23 cellular contexts compared by ENCODE assay signal in the genomic region with DNA sequence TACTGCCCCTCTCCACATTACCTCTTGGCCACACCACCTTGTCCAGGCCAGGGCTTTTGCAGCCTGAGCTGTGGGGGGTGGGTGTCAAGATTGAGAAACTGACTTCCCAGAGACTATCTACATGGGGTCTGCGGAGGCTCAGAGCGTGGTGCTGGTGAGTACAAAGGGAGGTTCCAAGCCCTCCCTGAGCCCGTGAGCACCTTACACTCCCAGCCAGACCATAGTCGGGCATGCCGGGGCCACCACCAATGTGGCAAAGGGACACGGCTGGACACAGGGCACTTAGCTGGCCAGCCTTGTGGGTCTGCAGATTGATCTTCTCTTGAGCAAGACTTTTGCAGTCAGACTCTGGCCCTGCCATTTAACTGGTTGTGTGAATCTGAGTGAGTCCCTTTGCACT.
DNase-seq lines count a peak whose midpoint lies in the region; ATAC-seq, FAIRE-seq and TF ChIP-seq lines count a peak whose summit lies in the region.
"Had no signal": no experiment of that assay in that cellular context is flagged by ENCODE, and none has a peak within 500 bp of the region (broad histone marks: within the 10 kb centered on the region; RNA-seq: fewer than 3 reads in every experiment).

No MANE protein-coding gene starts in this region.

- intact Hi-C loops in HepG2 (cut with micrococcal nuclease; ENCODE audit: unreplicated experiment) (no loop called here), spleen (cut with DNase I; ENCODE audit: low total_unique reads) (no loop called here)

- no peak for TF ChIP-seq RAD21 in HepG2 (CRISPR knock-in tag; IDR thresholded peaks at IDR 0.05)

- no peaks in the 10 kb centered on the region for H3K27me3 ChIP-seq in GM23338 (ENCODE audit: insufficient read depth)
- H3K27me3 ChIP-seq in bronchial epithelial cell (ENCODE audit: control insufficient read depth, insufficient read depth, low read length): no peaks in the 10 kb centered on the region
- peaks cover 2 to 45% of the 10 kb centered on the region in 2 experiments; a peak in 3 of 5 replicates for H3K27me3 ChIP-seq in HepG2 (ENCODE audit: control insufficient read depth in 1 of 2, insufficient read depth in 2 of 2, low read length in 2 of 2)
- H3K27me3 ChIP-seq in spleen (replicated peaks in 1 of 7): peaks cover 0 to 10% (median 0%) of the 10 kb centered on the region in 7 donors
- peaks cover 0 to 7% of the 10 kb centered on the region in 2 donors for H3K27me3 ChIP-seq in tibial nerve

- H4K20me1 ChIP-seq in GM23338 (replicated peaks; ENCODE audit: insufficient read depth) (no peaks in the 10 kb centered on the region), HepG2 (ENCODE audit: insufficient read depth, low read length) (no peaks in the 10 kb centered on the region)

- H3K9me3 ChIP-seq in HepG2 (ENCODE audit: low read length): no peaks in the 10 kb centered on the region
- H3K9me3 ChIP-seq in spleen: no peaks in the 10 kb centered on the region
- no peaks in the 10 kb centered on the region for H3K9me3 ChIP-seq in tibial nerve
- H3K9me3 ChIP-seq: A549, Caco-2 had no signal

- no peak for TF ChIP-seq EP300 in HepG2 (IDR thresholded peaks at IDR 0.05; ENCODE audit: low read depth in 2 of 2, low read length in 2 of 2)
- TF ChIP-seq EP300 in HepG2 (CRISPR knock-in tag; IDR thresholded peaks at IDR 0.05; ENCODE audit: borderline replicate concordance): no peak
- TF ChIP-seq EP300 in tibial nerve (IDR thresholded peaks at IDR 0.05): no peak

- no peaks in the 10 kb centered on the region for H3K9me3 Mint-ChIP-seq in GM23338
- H3K9me3 Mint-ChIP-seq: CD8-positive, alpha-beta T cell had no signal

- H3K4me1 ChIP-seq in GM23338 (ENCODE audit: insufficient read depth): peaks cover 21% of the 10 kb centered on the region; the same call in 1 of the 2 replicates
- no peaks in the 10 kb centered on the region for H3K4me1 ChIP-seq in HepG2 (ENCODE audit: insufficient read depth, low read length)
- no peaks in the 10 kb centered on the region for H3K4me1 ChIP-seq in spleen
- no peaks in the 10 kb centered on the region for H3K4me1 ChIP-seq in tibial nerve
- H3K4me1 ChIP-seq: A549, Caco-2 had no signal

- peaks cover 4% of the 10 kb centered on the region; the same call in 1 of the 2 replicates for H3F3A ChIP-seq in GM23338 (replicated peaks; ENCODE audit: low read depth)

- no peak for DNase-seq in GM23338 (ENCODE audit: low spot score)
- DNase-seq in bronchial epithelial cell (ENCODE audit: low read depth): no peak
- DNase-seq in HepG2 (ENCODE audit: low spot score): no peak
- peak; percentile 34 for DNase-seq in spleen
- no peak for DNase-seq in tibial nerve (ENCODE audit: low spot score in 2 of 2)
- DNase-seq in frontal cortex (ENCODE audit: low spot score in 2 of 2): no peak
- DNase-seq in CD1c-positive myeloid dendritic cell (ENCODE audit: extremely low spot score): no peak
- DNase-seq: 8988T; ACHN; AML-193; C1 segment of cervical spinal cord; Caco-2; CD4-positive, CD25-positive, alpha-beta regulatory T cell; CD8-positive, alpha-beta T cell; DMS79; EL; GDM1; GM23248; HCEC 1CT had no signal

- no peak overlapping the region for H3K27ac Mint-ChIP-seq in GM23338
- H3K27ac Mint-ChIP-seq: CD8-positive, alpha-beta T cell had no signal

- peak overlapping the region; percentile 67; the same call in 1 of the 2 replicates for H2AFZ ChIP-seq in GM23338
- H2AFZ ChIP-seq in HepG2 (ENCODE audit: low read length): no peak overlapping the region
- H2AFZ ChIP-seq: GM23248 had no signal

- CTCF ChIA-PET in HepG2 (lab: Yijun Ruan, JAX; ENCODE audit: low intra/inter-chr PET ratio, low total read pairs): no interaction called here

- no peak overlapping the region for H3K9ac ChIP-seq in HepG2 (ENCODE audit: insufficient read depth, low read depth, low read length)
- H3K9ac ChIP-seq: GM23248 had no signal

- POLR2A ChIA-PET in HepG2 (lab: Yijun Ruan, JAX): no interaction called here

- peaks cover 7% of the 10 kb centered on the region for H3K27me3 Mint-ChIP-seq in GM23338 (ENCODE audit: insufficient read depth, low read depth, poor library complexity)

- peak; percentile 7 for FAIRE-seq in bronchial epithelial cell (lab: Jason Lieb, UNC)
- no peak for FAIRE-seq in HepG2 (lab: Jason Lieb, UNC)
- FAIRE-seq in frontal cortex (lab: Jason Lieb, UNC): no peak
- FAIRE-seq: A549, GM12878, GM19239, H54 had no signal

- H3K79me2 ChIP-seq in GM23338 (replicated peaks; ENCODE audit: insufficient read depth) (no peaks in the 10 kb centered on the region), HepG2 (ENCODE audit: insufficient read depth, low read length) (no peaks in the 10 kb centered on the region)

- H3K4me3 Mint-ChIP-seq in GM23338: no peak overlapping the region
- H3K4me3 Mint-ChIP-seq: CD4-positive, CD25-positive, alpha-beta regulatory T cell; CD8-positive, alpha-beta T cell had no signal

- ATAC-seq in GM23338 (no peak), HepG2 (peak; percentile 22; the same call in 2 of the 3 replicates)
- ATAC-seq: CD8-positive, alpha-beta T cell had no signal

- TF ChIP-seq CTCF in GM23338 (conservative IDR thresholded peaks at IDR 0.05; ENCODE audit: low read depth in 2 of 2) (no peak), bronchial epithelial cell (IDR thresholded peaks at IDR 0.05; ENCODE audit: insufficient read depth, low read length, severe bottlenecking) (no peak), HepG2 (CRISPR knock-in tag; IDR thresholded peaks at IDR 0.05) (no peak), spleen (IDR thresholded peaks at IDR 0.05 in 8 of 11, conservative IDR thresholded peaks at IDR 0.05 in 3 of 11) (no peak), tibial nerve (IDR thresholded peaks at IDR 0.05) (no peak)

- peaks cover 12% of the 10 kb centered on the region for H3K4me1 Mint-ChIP-seq in GM23338

- BruUV-seq in HepG2 (replicated peaks; lab: Mats Ljungman, UMichigan): no TSS peak

- H3K4me3 ChIP-seq in GM23338 (no peak overlapping the region), bronchial epithelial cell (ENCODE audit: low read depth, low read length) (no peak overlapping the region), HepG2 (replicated peaks in 1 of 3; ENCODE audit: insufficient read depth in 1 of 3, low read depth in 2 of 3, low read length in 3 of 3) (no peak overlapping the region), spleen (no peak overlapping the region), tibial nerve (no peak overlapping the region)
- H3K4me3 ChIP-seq: A549, GM12878, GM23248 had no signal

- H3K36me3 ChIP-seq in GM23338 (ENCODE audit: insufficient read depth): no peaks in the 10 kb centered on the region
- no peaks in the 10 kb centered on the region for H3K36me3 ChIP-seq in bronchial epithelial cell (ENCODE audit: control insufficient read depth, insufficient read depth, low read length)
- H3K36me3 ChIP-seq in HepG2 (replicated peaks in 1 of 2; ENCODE audit: control insufficient read depth in 1 of 2, insufficient read depth in 2 of 2, low read length in 2 of 2): no peaks in the 10 kb centered on the region
- H3K36me3 ChIP-seq in spleen: no peaks in the 10 kb centered on the region
- no peaks in the 10 kb centered on the region for H3K36me3 ChIP-seq in tibial nerve

- no peak overlapping the region for H3K4me2 ChIP-seq in GM23338
- no peak overlapping the region for H3K4me2 ChIP-seq in HepG2 (ENCODE audit: low read depth, low read length)
- H3K4me2 ChIP-seq: A549 had no signal

- TF ChIP-seq POLR2A in HepG2 (IDR thresholded peaks at IDR 0.05; ENCODE audit: insufficient read depth in 1 of 2, low read depth in 2 of 2, low read length in 2 of 2) (no peak), spleen (IDR thresholded peaks at IDR 0.05) (no peak), tibial nerve (IDR thresholded peaks at IDR 0.05) (no peak)

- H3K27ac ChIP-seq in GM23338 (ENCODE audit: low read depth): no peak overlapping the region
- no peak overlapping the region for H3K27ac ChIP-seq in HepG2 (ENCODE audit: extremely low read length, insufficient read depth, low read length)
- no peak overlapping the region for H3K27ac ChIP-seq in spleen
- no peak overlapping the region for H3K27ac ChIP-seq in tibial nerve
- H3K27ac ChIP-seq: A549, GM23248 had no signal

- no peaks in the 10 kb centered on the region for H3K9me2 ChIP-seq in GM23338 (ENCODE audit: insufficient read depth)

- no CpG with 5 or more reads among the region's 6 CpGs for WGBS in HepG2 (ENCODE audit: low lambda C conversion rate)
- 94 to 100% (median 96%) methylated on average over 4 to 6 of the region's 6 CpGs for WGBS in spleen, 5 donors
- WGBS in tibial nerve, 2 donors: 91 to 96% methylated on average over 5 to 6 of the region's 6 CpGs

- H3K36me3 Mint-ChIP-seq in GM23338 (ENCODE audit: low read depth): no peaks in the 10 kb centered on the region
- H3K36me3 Mint-ChIP-seq: CD4-positive, CD25-positive, alpha-beta regulatory T cell; CD8-positive, alpha-beta T cell had no signal

- in situ Hi-C loops in HepG2 (cut with HindIII; ENCODE audit: extremely low pct_ligation_motif_present, low pct_unique_long_range_greater_than_20kb): no loop called here

TF ChIP-seq in GM23338, 12 proteins besides CTCF, POLR2A, EP300 and RAD21 (continues in another document):
- TF ChIP-seq POLR2AphosphoS5 (IDR thresholded peaks at IDR 0.05; ENCODE audit: low read depth) (no peak), STAT1 (IDR thresholded peaks at IDR 0.05; ENCODE audit: unreplicated experiment) (no peak), CREB1 (CRISPR knock-in tag; IDR thresholded peaks at IDR 0.05; ENCODE audit: low read depth) (no peak), ZNF331 (CRISPR knock-in tag; IDR thresholded peaks at IDR 0.05; ENCODE audit: low read depth) (no peak)

TF ChIP-seq in HepG2, 621 proteins besides CTCF, POLR2A, EP300 and RAD21 (continues in another document):
- TF ChIP-seq PHF21A (CRISPR knock-in tag; IDR thresholded peaks at IDR 0.05) (no peak), MTF1 (CRISPR knock-in tag; IDR thresholded peaks at IDR 0.05) (no peak), ZSCAN20 (CRISPR knock-in tag; IDR thresholded peaks at IDR 0.05; ENCODE audit: borderline replicate concordance) (no peak), TGIF2 (CRISPR knock-in tag; IDR thresholded peaks at IDR 0.05) (no peak), ZNF766 (CRISPR knock-in tag; IDR thresholded peaks at IDR 0.05; ENCODE audit: borderline replicate concordance) (no peak), KDM4B (CRISPR knock-in tag; IDR thresholded peaks at IDR 0.05) (no peak), PAX8 (CRISPR knock-in tag; IDR thresholded peaks at IDR 0.05; ENCODE audit: borderline replicate concordance) (no peak), SP5 (CRISPR knock-in tag; IDR thresholded peaks at IDR 0.05; ENCODE audit: borderline replicate concordance, low read depth) (no peak), ZNF839 (CRISPR knock-in tag; IDR thresholded peaks at IDR 0.05; ENCODE audit: borderline replicate concordance) (no peak), ZBTB1 (CRISPR knock-in tag; IDR thresholded peaks at IDR 0.05; ENCODE audit: borderline replicate concordance) (no peak), ZNF768 (CRISPR knock-in tag; IDR thresholded peaks at IDR 0.05) (no peak)
- TF ChIP-seq, protein P1, sequence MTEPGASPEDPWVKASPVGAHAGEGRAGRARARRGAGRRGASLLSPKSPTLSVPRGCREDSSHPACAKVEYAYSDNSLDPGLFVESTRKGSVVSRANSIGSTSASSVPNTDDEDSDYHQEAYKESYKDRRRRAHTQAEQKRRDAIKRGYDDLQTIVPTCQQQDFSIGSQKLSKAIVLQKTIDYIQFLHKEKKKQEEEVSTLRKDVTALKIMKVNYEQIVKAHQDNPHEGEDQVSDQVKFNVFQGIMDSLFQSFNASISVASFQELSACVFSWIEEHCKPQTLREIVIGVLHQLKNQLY (CRISPR knock-in tag; IDR thresholded peaks at IDR 0.05): no peak
